In the genomic region with DNA sequence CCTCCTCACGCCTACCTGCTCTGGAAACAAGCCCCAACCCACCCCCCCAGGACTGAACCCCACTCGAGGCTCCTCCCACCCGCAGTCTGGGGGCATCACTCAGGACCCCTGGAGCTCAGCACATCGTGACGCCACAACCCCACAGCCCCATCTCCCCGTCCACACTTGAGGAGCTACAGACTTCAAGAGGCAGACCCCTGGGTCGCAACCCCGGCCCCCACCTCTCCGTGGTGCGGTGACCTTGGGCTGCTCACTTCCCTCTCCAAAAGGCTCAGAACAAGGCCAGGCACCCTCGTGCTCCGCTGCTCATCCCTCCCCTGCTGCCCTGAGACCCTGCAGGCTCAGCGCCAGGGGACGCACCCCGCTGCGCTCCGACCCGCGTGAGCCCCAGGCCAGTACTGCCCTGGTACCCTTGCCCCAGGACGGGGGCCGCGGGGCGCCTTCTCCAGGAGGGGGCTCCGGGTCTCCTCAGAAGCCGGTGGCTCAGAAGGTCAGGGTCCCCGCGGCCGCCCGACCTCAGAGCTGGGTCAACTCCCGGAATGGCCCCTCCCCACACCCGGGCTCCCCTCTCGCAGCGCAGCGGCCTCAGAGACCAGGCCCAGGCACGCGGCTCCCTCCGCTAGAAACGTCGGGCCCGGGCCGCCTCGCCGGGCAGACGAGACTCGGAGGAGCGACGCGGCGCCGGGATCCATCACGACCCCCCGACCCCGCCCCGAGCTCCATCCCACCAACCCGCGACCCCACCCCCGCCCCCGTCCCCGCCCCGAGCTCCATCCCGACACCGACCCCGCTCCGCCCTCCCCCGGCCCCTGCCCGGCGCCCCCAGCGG, we compare ENCODE assay signal across 1 cellular context.
TF ChIP-seq lines count a peak whose summit lies in the region.

No MANE protein-coding gene starts in this region.

TF ChIP-seq in IMR-90, 13 proteins besides CTCF, POLR2A, EP300 and RAD21:
- TF ChIP-seq MAZ (IDR thresholded peaks at IDR 0.05; ENCODE audit: borderline replicate concordance, low read depth, low read length) (no peak), BHLHE40 (IDR thresholded peaks at IDR 0.05; ENCODE audit: low read depth, low read length) (no peak), CHD1 (IDR thresholded peaks at IDR 0.05; ENCODE audit: low read depth, low read length) (no peak), MAFK (IDR thresholded peaks at IDR 0.05; ENCODE audit: low read depth, low read length) (no peak), SMC3 (IDR thresholded peaks at IDR 0.05; ENCODE audit: low read depth, low read length) (no peak), NFE2L2 (IDR thresholded peaks at IDR 0.05; ENCODE audit: low read depth, low read length) (no peak), RCOR1 (IDR thresholded peaks at IDR 0.05; ENCODE audit: insufficient replicate concordance, low read length) (no peak), MXI1 (IDR thresholded peaks at IDR 0.05; ENCODE audit: borderline replicate concordance, low read depth, low read length) (no peak), CEBPB (IDR thresholded peaks at IDR 0.05; ENCODE audit: low read depth, low read length) (no peak), RFX5 (IDR thresholded peaks at IDR 0.05; ENCODE audit: low read depth, low read length) (no peak), FOS (IDR thresholded peaks at IDR 0.05; ENCODE audit: low read depth, low read length) (no peak)
- TF ChIP-seq, protein P1, sequence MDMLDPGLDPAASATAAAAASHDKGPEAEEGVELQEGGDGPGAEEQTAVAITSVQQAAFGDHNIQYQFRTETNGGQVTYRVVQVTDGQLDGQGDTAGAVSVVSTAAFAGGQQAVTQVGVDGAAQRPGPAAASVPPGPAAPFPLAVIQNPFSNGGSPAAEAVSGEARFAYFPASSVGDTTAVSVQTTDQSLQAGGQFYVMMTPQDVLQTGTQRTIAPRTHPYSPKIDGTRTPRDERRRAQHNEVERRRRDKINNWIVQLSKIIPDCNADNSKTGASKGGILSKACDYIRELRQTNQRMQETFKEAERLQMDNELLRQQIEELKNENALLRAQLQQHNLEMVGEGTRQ (IDR thresholded peaks at IDR 0.05; ENCODE audit: low read depth, low read length), result no peak
- TF ChIP-seq, protein P2, sequence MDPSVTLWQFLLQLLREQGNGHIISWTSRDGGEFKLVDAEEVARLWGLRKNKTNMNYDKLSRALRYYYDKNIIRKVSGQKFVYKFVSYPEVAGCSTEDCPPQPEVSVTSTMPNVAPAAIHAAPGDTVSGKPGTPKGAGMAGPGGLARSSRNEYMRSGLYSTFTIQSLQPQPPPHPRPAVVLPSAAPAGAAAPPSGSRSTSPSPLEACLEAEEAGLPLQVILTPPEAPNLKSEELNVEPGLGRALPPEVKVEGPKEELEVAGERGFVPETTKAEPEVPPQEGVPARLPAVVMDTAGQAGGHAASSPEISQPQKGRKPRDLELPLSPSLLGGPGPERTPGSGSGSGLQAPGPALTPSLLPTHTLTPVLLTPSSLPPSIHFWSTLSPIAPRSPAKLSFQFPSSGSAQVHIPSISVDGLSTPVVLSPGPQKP (IDR thresholded peaks at IDR 0.05; ENCODE audit: borderline replicate concordance, low read depth, low read length), result no peak
